Comparison of ENCODE assay signal across 8 cellular contexts in the genomic region with DNA sequence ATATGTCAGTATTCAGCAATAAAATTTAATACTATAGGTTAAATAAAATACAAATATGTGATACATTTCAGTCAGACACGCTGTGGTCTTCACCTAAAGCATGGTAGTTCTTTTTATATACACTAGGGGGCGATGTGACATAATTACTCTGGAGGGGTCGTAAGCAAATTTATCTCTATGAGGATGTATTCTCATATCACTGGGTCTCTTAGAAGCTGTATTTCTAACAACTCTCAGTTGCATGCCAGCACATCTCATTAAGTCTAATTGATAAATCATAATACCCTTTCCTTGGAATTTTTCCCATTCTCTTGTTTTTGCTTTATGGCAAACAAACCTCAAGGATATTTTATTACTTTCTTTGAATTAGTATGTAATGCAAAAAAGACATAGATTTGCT. TPM values are rescaled to one million over a fixed set of nuclear protein-coding genes. Genes with fewer than 3 reads are reported as not detected.
DNase-seq lines count a peak whose midpoint lies in the region; ATAC-seq and TF ChIP-seq lines count a peak whose summit lies in the region.

No MANE protein-coding gene starts in this region.

- peaks cover 4 to 37% (median 22%) of the 10 kb centered on the region in 3 donors for H3K4me1 ChIP-seq in esophagus squamous epithelium
- peaks cover 17 to 20% of the 10 kb centered on the region in 2 donors for H3K4me1 ChIP-seq in thyroid gland

- H3K36me3 ChIP-seq in esophagus squamous epithelium (no peaks in the 10 kb centered on the region), thyroid gland (no peaks in the 10 kb centered on the region)

- H3K27me3 Mint-ChIP-seq in HFFc6 (ENCODE audit: insufficient read depth), result peaks cover 16% of the 10 kb centered on the region
- H3K27me3 Mint-ChIP-seq in activated T-cell treated with anti-CD3 and anti-CD28 coated beads, Interleukin-2, amount 50 U/mL, for 72 hours (ENCODE audit: low read depth), result peaks cover 48% of the 10 kb centered on the region

- no peaks in the 10 kb centered on the region for H3K9me3 ChIP-seq in esophagus squamous epithelium
- H3K9me3 ChIP-seq in thyroid gland, result no peaks in the 10 kb centered on the region

- H3K36me3 Mint-ChIP-seq in HFFc6 (ENCODE audit: low read depth), result no peaks in the 10 kb centered on the region
- H3K36me3 Mint-ChIP-seq in activated T-cell treated with anti-CD3 and anti-CD28 coated beads, Interleukin-2, amount 50 U/mL, for 72 hours (ENCODE audit: insufficient read depth in 2 of 2), result peaks cover 0 to 7% of the 10 kb centered on the region in 2 donors

- TF ChIP-seq POLR2A in esophagus squamous epithelium (IDR thresholded peaks at IDR 0.05) (no peak), thyroid gland (IDR thresholded peaks at IDR 0.05) (no peak)

- DNase-seq in DMS53 treated with DMSO at 0.1 percent for 48 hours (lab: John Stamatoyannopoulos, UW; ENCODE audit: unreplicated experiment) (peak; percentile 7), HFFc6 (peak; percentile 10), NOMO-1 treated with DMSO at 0.1 percent for 48 hours (lab: John Stamatoyannopoulos, UW; ENCODE audit: unreplicated experiment) (peak; percentile 54), esophagus squamous epithelium (lab: John Stamatoyannopoulos, UW) (no peak), thyroid gland (no peak)
- no peak for DNase-seq in activated T-cell treated with anti-CD3 and anti-CD28 coated beads, Interleukin-2, amount 50 U/mL, for 72 hours

- peak; percentile 89 for TF ChIP-seq CTCF in HFFc6 (IDR thresholded peaks at IDR 0.05)
- TF ChIP-seq CTCF in esophagus squamous epithelium (IDR thresholded peaks at IDR 0.05), result peak in 5 of 6 experiments; percentile 41 to 69 (median 51)
- TF ChIP-seq CTCF in thyroid gland (IDR thresholded peaks at IDR 0.05), result peak in 5 of 6 experiments; percentile 27 to 74 (median 47)

- H3K27me3 ChIP-seq in esophagus squamous epithelium, result peaks cover 0 to 64% (median 8%) of the 10 kb centered on the region in 4 donors
- H3K27me3 ChIP-seq in thyroid gland, result peaks cover 18% of the 10 kb centered on the region

- no peak overlapping the region for H3K27ac ChIP-seq in esophagus squamous epithelium
- no peak overlapping the region for H3K27ac ChIP-seq in thyroid gland

- intact Hi-C loops in esophagus squamous epithelium (cut with DNase I), result no loop called here
- intact Hi-C loops in thyroid gland (cut with DNase I), result no loop called here

- 2 to 3% methylated on average over 3 of the region's 3 CpGs for WGBS in esophagus squamous epithelium, 2 donors
- WGBS in thyroid gland, 2 donors, result 5% methylated on average over 3 of the region's 3 CpGs

- no peak for ATAC-seq in GM18498 (IDR thresholded peaks at IDR 0.05; ENCODE audit: unreplicated experiment)
- no peak for ATAC-seq in activated T-cell treated with anti-CD3 and anti-CD28 coated beads, Interleukin-2, amount 50 U/mL, for 72 hours (replicated peaks in 1 of 2)
- ATAC-seq in HG02642 (IDR thresholded peaks at IDR 0.05; ENCODE audit: poor library complexity, unreplicated experiment), result no peak

- no peaks in the 10 kb centered on the region for H3K9me3 Mint-ChIP-seq in HFFc6
- H3K9me3 Mint-ChIP-seq in activated T-cell treated with anti-CD3 and anti-CD28 coated beads, Interleukin-2, amount 50 U/mL, for 72 hours, result no peaks in the 10 kb centered on the region

- no peak overlapping the region for H3K4me3 ChIP-seq in esophagus squamous epithelium
- no peak overlapping the region for H3K4me3 ChIP-seq in thyroid gland (replicated peaks in 1 of 3)

- no peak overlapping the region for H3K27ac Mint-ChIP-seq in HFFc6
- no peak overlapping the region for H3K27ac Mint-ChIP-seq in activated T-cell treated with anti-CD3 and anti-CD28 coated beads, Interleukin-2, amount 50 U/mL, for 72 hours

- peaks cover 33% of the 10 kb centered on the region for H3K4me1 Mint-ChIP-seq in HFFc6 (ENCODE audit: low read depth)
- H3K4me1 Mint-ChIP-seq in activated T-cell treated with anti-CD3 and anti-CD28 coated beads, Interleukin-2, amount 50 U/mL, for 72 hours (ENCODE audit: low read depth), result peaks cover 32% of the 10 kb centered on the region

- no peak overlapping the region for H3K4me3 Mint-ChIP-seq in HFFc6
- H3K4me3 Mint-ChIP-seq in activated T-cell treated with anti-CD3 and anti-CD28 coated beads, Interleukin-2, amount 50 U/mL, for 72 hours, result no peak overlapping the region

RNA-seq across cellular contexts. Expression of gene PCDH17, which starts 3.9 kb away (rescaled TPM):
- under 1 TPM in 1 of 6 experiments, not detected in 5; 0.05 TPM for total RNA-seq in HFFc6 (2021; fragmentation: NEBNext Ultra II Directional; extraction: Animal tissue kit (Norgen Biotek cat#: 25700))
- total RNA-seq in esophagus squamous epithelium (1 to 10 TPM in 3 of 4 donors, under 1 TPM in 1; 0.83 to 3.8 (median 1.7) TPM), thyroid gland (10 to 100 TPM in 1 of 4 donors, 1 to 10 TPM in 3; 2.3 to 26.0 (median 3.7) TPM)
- total RNA-seq in activated T-cell treated with anti-CD3 and anti-CD28 coated beads, Interleukin-2, amount 50 U/mL, for 72 hours, result under 1 TPM in 1 of 2 donors, not detected in 1; 0.07 TPM

Comparison
In these comparisons a context has a peak if more than half of its experiments do, and no peak if none do; other contexts are left out.
1. DNase-seq: peak in DMS53 treated with DMSO at 0.1 percent for 48 hours (single experiment), HFFc6 (single experiment) and NOMO-1 treated with DMSO at 0.1 percent for 48 hours (single experiment); none in esophagus squamous epithelium (single experiment), thyroid gland (0 of 2) and activated T-cell treated with anti-CD3 and anti-CD28 coated beads, Interleukin-2, amount 50 U/mL, for 72 hours (0 of 2).
2. Peak in every context shown above with its lines, with median percentiles within 50 percentile points of each other: CTCF ChIP-seq.